ENCODE assay signal across 1 cellular context in the genomic region with DNA sequence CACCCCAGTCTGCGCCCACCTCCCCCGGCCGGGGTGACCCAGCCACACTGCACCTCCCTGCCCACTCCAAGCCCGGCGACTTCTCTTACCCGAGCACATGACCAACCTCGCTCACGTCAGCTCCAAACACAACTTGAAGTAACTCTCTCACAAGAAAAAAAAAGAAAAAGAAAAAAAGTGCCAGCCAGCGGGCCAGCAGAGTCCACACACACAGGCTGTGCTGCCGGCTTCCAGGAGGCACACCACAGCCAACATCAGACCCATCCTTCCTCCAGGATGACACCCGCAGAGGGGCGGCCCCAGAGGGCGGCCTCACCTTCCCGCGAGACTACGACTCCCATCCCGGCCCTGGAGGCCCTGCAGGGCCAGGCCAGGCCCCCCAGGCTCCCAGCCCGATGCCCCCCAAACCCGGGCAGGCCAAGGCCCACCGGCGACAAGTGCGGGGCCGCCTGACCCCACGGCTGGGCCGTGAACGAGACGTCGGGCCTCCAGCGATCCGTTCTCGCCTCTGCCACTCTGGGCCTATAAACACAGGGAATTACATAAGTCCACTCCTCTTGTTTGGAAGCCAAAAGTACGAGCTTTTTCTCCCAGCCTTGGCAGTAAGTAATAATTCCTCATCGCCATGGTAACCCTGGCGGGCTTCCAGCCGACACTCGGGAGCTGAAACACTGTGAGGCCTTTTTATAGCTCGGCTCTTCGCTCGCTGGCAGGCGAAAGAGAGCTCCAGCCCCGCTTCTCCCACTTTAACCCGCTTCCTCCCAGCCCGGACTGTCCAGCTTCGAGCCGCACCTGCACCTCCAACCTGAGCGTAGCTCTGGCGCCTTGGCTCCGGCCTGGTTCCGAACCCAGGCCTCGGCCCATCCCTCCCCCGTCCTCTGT.
TF ChIP-seq lines count a peak whose summit lies in the region.

No MANE protein-coding gene starts in this region.

TF ChIP-seq in HepG2, 621 proteins besides CTCF, POLR2A, EP300 and RAD21 (continued from another document and continues in another):
- TF ChIP-seq, protein P1, sequence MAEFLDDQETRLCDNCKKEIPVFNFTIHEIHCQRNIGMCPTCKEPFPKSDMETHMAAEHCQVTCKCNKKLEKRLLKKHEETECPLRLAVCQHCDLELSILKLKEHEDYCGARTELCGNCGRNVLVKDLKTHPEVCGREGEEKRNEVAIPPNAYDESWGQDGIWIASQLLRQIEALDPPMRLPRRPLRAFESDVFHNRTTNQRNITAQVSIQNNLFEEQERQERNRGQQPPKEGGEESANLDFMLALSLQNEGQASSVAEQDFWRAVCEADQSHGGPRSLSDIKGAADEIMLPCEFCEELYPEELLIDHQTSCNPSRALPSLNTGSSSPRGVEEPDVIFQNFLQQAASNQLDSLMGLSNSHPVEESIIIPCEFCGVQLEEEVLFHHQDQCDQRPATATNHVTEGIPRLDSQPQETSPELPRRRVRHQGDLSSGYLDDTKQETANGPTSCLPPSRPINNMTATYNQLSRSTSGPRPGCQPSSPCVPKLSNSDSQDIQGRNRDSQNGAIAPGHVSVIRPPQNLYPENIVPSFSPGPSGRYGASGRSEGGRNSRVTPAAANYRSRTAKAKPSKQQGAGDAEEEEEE (CRISPR knock-in tag; IDR thresholded peaks at IDR 0.05; ENCODE audit: borderline replicate concordance) = 0 out of 2 replicates have a peak, but pooled peaks have one; percentile 1
- TF ChIP-seq ZNF205 (CRISPR knock-in tag; IDR thresholded peaks at IDR 0.05) = peak; percentile 77; the same call in 1 of the 2 replicates
- TF ChIP-seq HNRNPUL1 (IDR thresholded peaks at IDR 0.05; ENCODE audit: low read depth, low read length) = no peak
- TF ChIP-seq HOXA7 (CRISPR knock-in tag; IDR thresholded peaks at IDR 0.05) = no peak
- TF ChIP-seq, protein P2, sequence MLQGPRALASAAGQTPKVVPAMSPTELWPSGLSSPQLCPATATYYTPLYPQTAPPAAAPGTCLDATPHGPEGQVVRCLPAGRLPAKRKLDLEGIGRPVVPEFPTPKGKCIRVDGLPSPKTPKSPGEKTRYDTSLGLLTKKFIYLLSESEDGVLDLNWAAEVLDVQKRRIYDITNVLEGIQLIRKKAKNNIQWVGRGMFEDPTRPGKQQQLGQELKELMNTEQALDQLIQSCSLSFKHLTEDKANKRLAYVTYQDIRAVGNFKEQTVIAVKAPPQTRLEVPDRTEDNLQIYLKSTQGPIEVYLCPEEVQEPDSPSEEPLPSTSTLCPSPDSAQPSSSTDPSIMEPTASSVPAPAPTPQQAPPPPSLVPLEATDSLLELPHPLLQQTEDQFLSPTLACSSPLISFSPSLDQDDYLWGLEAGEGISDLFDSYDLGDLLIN (CRISPR knock-in tag; IDR thresholded peaks at IDR 0.05; ENCODE audit: borderline replicate concordance) = peak; percentile 72; the same call in 1 of the 2 replicates
- TF ChIP-seq PHF8 (CRISPR knock-in tag; IDR thresholded peaks at IDR 0.05) = peak; percentile 86
- TF ChIP-seq THAP11 (CRISPR knock-in tag; IDR thresholded peaks at IDR 0.05) = peak; percentile 43
- TF ChIP-seq, protein P3, sequence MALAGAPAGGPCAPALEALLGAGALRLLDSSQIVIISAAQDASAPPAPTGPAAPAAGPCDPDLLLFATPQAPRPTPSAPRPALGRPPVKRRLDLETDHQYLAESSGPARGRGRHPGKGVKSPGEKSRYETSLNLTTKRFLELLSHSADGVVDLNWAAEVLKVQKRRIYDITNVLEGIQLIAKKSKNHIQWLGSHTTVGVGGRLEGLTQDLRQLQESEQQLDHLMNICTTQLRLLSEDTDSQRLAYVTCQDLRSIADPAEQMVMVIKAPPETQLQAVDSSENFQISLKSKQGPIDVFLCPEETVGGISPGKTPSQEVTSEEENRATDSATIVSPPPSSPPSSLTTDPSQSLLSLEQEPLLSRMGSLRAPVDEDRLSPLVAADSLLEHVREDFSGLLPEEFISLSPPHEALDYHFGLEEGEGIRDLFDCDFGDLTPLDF (CRISPR knock-in tag; IDR thresholded peaks at IDR 0.05) = peak; percentile 66
- 0 out of 2 replicates have a peak, but pooled peaks have one; percentile 9 for TF ChIP-seq CBX5 (CRISPR knock-in tag; IDR thresholded peaks at IDR 0.05; ENCODE audit: borderline replicate concordance)
- TF ChIP-seq ZSCAN20 (CRISPR knock-in tag; IDR thresholded peaks at IDR 0.05; ENCODE audit: borderline replicate concordance) = peak; percentile 68
- peak; percentile 63; the same call in 2 of the 3 replicates for TF ChIP-seq MXI1 (IDR thresholded peaks at IDR 0.05; ENCODE audit: borderline replicate concordance, low read depth, low read length)
- TF ChIP-seq, protein P4, sequence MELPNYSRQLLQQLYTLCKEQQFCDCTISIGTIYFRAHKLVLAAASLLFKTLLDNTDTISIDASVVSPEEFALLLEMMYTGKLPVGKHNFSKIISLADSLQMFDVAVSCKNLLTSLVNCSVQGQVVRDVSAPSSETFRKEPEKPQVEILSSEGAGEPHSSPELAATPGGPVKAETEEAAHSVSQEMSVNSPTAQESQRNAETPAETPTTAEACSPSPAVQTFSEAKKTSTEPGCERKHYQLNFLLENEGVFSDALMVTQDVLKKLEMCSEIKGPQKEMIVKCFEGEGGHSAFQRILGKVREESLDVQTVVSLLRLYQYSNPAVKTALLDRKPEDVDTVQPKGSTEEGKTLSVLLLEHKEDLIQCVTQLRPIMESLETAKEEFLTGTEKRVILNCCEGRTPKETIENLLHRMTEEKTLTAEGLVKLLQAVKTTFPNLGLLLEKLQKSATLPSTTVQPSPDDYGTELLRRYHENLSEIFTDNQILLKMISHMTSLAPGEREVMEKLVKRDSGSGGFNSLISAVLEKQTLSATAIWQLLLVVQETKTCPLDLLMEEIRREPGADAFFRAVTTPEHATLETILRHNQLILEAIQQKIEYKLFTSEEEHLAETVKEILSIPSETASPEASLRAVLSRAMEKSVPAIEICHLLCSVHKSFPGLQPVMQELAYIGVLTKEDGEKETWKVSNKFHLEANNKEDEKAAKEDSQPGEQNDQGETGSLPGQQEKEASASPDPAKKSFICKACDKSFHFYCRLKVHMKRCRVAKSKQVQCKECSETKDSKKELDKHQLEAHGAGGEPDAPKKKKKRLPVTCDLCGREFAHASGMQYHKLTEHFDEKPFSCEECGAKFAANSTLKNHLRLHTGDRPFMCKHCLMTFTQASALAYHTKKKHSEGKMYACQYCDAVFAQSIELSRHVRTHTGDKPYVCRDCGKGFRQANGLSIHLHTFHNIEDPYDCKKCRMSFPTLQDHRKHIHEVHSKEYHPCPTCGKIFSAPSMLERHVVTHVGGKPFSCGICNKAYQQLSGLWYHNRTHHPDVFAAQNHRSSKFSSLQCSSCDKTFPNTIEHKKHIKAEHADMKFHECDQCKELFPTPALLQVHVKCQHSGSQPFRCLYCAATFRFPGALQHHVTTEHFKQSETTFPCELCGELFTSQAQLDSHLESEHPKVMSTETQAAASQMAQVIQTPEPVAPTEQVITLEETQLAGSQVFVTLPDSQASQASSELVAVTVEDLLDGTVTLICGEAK (IDR thresholded peaks at IDR 0.05) = no peak
- TF ChIP-seq, protein P4 (CRISPR knock-in tag; IDR thresholded peaks at IDR 0.05) = peak; percentile 64
- peak in 1 of 2 experiments; percentile 49; a peak in 1 of 4 replicates for TF ChIP-seq KLF16 (CRISPR knock-in tag; IDR thresholded peaks at IDR 0.05)
- no peak for TF ChIP-seq ZNF552 (CRISPR knock-in tag; IDR thresholded peaks at IDR 0.05; ENCODE audit: borderline replicate concordance)
- TF ChIP-seq, protein P5, sequence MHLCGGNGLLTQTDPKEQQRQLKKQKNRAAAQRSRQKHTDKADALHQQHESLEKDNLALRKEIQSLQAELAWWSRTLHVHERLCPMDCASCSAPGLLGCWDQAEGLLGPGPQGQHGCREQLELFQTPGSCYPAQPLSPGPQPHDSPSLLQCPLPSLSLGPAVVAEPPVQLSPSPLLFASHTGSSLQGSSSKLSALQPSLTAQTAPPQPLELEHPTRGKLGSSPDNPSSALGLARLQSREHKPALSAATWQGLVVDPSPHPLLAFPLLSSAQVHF (CRISPR knock-in tag; IDR thresholded peaks at IDR 0.05) = no peak
- TF ChIP-seq MED13 (CRISPR knock-in tag; IDR thresholded peaks at IDR 0.05) = 0 out of 2 replicates have a peak, but pooled peaks have one; percentile 28
- TF ChIP-seq PAWR (CRISPR knock-in tag; IDR thresholded peaks at IDR 0.05; ENCODE audit: borderline replicate concordance) = no peak
- no peak for TF ChIP-seq U2AF1 (optimal IDR thresholded peaks at IDR 0.05; ENCODE audit: low read depth, low read length)
- TF ChIP-seq, protein P6, sequence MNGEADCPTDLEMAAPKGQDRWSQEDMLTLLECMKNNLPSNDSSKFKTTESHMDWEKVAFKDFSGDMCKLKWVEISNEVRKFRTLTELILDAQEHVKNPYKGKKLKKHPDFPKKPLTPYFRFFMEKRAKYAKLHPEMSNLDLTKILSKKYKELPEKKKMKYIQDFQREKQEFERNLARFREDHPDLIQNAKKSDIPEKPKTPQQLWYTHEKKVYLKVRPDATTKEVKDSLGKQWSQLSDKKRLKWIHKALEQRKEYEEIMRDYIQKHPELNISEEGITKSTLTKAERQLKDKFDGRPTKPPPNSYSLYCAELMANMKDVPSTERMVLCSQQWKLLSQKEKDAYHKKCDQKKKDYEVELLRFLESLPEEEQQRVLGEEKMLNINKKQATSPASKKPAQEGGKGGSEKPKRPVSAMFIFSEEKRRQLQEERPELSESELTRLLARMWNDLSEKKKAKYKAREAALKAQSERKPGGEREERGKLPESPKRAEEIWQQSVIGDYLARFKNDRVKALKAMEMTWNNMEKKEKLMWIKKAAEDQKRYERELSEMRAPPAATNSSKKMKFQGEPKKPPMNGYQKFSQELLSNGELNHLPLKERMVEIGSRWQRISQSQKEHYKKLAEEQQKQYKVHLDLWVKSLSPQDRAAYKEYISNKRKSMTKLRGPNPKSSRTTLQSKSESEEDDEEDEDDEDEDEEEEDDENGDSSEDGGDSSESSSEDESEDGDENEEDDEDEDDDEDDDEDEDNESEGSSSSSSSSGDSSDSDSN (CRISPR knock-in tag; IDR thresholded peaks at IDR 0.05) = peak; percentile 32; the same call in 1 of the 2 replicates
- TF ChIP-seq YEATS4 (CRISPR knock-in tag; IDR thresholded peaks at IDR 0.05; ENCODE audit: borderline replicate concordance) = peak; percentile 85
- TF ChIP-seq, protein P7, sequence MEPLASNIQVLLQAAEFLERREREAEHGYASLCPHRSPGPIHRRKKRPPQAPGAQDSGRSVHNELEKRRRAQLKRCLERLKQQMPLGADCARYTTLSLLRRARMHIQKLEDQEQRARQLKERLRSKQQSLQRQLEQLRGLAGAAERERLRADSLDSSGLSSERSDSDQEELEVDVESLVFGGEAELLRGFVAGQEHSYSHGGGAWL (CRISPR knock-in tag; IDR thresholded peaks at IDR 0.05) = peak; percentile 60; the same call in 1 of the 2 replicates
- TF ChIP-seq ZNF235 (CRISPR knock-in tag; IDR thresholded peaks at IDR 0.05; ENCODE audit: borderline replicate concordance) = peak; percentile 71; the same call in 1 of the 2 replicates
- no peak for TF ChIP-seq ZNF24 (IDR thresholded peaks at IDR 0.05)
- TF ChIP-seq KDM5A (IDR thresholded peaks at IDR 0.05; ENCODE audit: borderline replicate concordance, low read length) = peak; percentile 80; the same call in 1 of the 2 replicates
- TF ChIP-seq, protein P8, sequence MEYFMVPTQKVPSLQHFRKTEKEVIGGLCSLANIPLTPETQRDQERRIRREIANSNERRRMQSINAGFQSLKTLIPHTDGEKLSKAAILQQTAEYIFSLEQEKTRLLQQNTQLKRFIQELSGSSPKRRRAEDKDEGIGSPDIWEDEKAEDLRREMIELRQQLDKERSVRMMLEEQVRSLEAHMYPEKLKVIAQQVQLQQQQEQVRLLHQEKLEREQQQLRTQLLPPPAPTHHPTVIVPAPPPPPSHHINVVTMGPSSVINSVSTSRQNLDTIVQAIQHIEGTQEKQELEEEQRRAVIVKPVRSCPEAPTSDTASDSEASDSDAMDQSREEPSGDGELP (IDR thresholded peaks at IDR 0.05; ENCODE audit: borderline replicate concordance, low read depth) = peak; percentile 8; the same call in 1 of the 2 replicates
- TF ChIP-seq, protein P9, sequence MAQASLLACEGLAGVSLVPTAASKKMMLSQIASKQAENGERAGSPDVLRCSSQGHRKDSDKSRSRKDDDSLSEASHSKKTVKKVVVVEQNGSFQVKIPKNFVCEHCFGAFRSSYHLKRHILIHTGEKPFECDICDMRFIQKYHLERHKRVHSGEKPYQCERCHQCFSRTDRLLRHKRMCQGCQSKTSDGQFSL (CRISPR knock-in tag; IDR thresholded peaks at IDR 0.05) = peak; percentile 67; the same call in 1 of the 2 replicates
- TF ChIP-seq, protein P10, sequence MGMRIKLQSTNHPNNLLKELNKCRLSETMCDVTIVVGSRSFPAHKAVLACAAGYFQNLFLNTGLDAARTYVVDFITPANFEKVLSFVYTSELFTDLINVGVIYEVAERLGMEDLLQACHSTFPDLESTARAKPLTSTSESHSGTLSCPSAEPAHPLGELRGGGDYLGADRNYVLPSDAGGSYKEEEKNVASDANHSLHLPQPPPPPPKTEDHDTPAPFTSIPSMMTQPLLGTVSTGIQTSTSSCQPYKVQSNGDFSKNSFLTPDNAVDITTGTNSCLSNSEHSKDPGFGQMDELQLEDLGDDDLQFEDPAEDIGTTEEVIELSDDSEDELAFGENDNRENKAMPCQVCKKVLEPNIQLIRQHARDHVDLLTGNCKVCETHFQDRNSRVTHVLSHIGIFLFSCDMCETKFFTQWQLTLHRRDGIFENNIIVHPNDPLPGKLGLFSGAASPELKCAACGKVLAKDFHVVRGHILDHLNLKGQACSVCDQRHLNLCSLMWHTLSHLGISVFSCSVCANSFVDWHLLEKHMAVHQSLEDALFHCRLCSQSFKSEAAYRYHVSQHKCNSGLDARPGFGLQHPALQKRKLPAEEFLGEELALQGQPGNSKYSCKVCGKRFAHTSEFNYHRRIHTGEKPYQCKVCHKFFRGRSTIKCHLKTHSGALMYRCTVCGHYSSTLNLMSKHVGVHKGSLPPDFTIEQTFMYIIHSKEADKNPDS (CRISPR knock-in tag; IDR thresholded peaks at IDR 0.05) = 0 out of 2 replicates have a peak, but pooled peaks have one; percentile 34
- no peak for TF ChIP-seq XRCC5 (optimal IDR thresholded peaks at IDR 0.05; ENCODE audit: low read length)
